1 cellular context compared by ENCODE assay signal in genomic region chr15:49169880-49170597, GRCh38.
A peak's percentile ranks its signal among the peaks of the same experiment; 100 is the strongest.
TF ChIP-seq lines count a peak whose summit lies in the region.

Gene GALK2, plus strand, starts transcription at chr15:49170247. Its CDS starts 76 bp downstream, at chr15:49170323.

TF ChIP-seq in HepG2, 621 proteins besides CTCF, POLR2A, EP300 and RAD21 (continued from another document and continues in another):
- TF ChIP-seq ZNF512 (CRISPR knock-in tag; IDR thresholded peaks at IDR 0.05) (0 out of 2 replicates have a peak, but pooled peaks have one; percentile 55), ELF1 (CRISPR knock-in tag; IDR thresholded peaks at IDR 0.05) (peak; percentile 75), ZNF281 (CRISPR knock-in tag; IDR thresholded peaks at IDR 0.05; ENCODE audit: borderline replicate concordance) (no peak), ZNF260 (CRISPR knock-in tag; IDR thresholded peaks at IDR 0.05; ENCODE audit: borderline replicate concordance, low read depth) (no peak), MNT (IDR thresholded peaks at IDR 0.05) (peak; percentile 48), KDM2A (CRISPR knock-in tag; IDR thresholded peaks at IDR 0.05; ENCODE audit: borderline replicate concordance, low read depth) (peak; percentile 48; the same call in 1 of the 2 replicates), NFE2L1 (CRISPR knock-in tag; IDR thresholded peaks at IDR 0.05; ENCODE audit: borderline replicate concordance) (no peak), ZFAT (CRISPR knock-in tag; conservative IDR thresholded peaks at IDR 0.05) (no peak), REL (CRISPR knock-in tag; conservative IDR thresholded peaks at IDR 0.05) (no peak), HCFC1 (IDR thresholded peaks at IDR 0.05; ENCODE audit: low read depth, low read length) (no peak; the same call in 1 of the 2 replicates), MBNL3 (CRISPR knock-in tag; conservative IDR thresholded peaks at IDR 0.05) (no peak), CEBPB (IDR thresholded peaks at IDR 0.05; ENCODE audit: borderline replicate concordance, low read depth, low read length) (no peak), ZNF558 (CRISPR knock-in tag; IDR thresholded peaks at IDR 0.05; ENCODE audit: borderline replicate concordance) (0 out of 2 replicates have a peak, but pooled peaks have one; percentile 70), ZNF251 (CRISPR knock-in tag; IDR thresholded peaks at IDR 0.05) (no peak), SIN3A (IDR thresholded peaks at IDR 0.05; ENCODE audit: borderline replicate concordance, low read depth, low read length) (peak; percentile 52; the same call in 1 of the 2 replicates), SSRP1 (CRISPR knock-in tag; IDR thresholded peaks at IDR 0.05) (no peak), SAFB2 (CRISPR knock-in tag; IDR thresholded peaks at IDR 0.05; ENCODE audit: borderline replicate concordance, low read depth) (no peak), PHF5A (CRISPR knock-in tag; IDR thresholded peaks at IDR 0.05; ENCODE audit: low read depth, unreplicated experiment) (no peak), PREB (CRISPR knock-in tag; IDR thresholded peaks at IDR 0.05) (no peak), PLRG1 (conservative IDR thresholded peaks at IDR 0.05) (no peak), ZNF138 (CRISPR knock-in tag; IDR thresholded peaks at IDR 0.05; ENCODE audit: low read depth) (no peak), DR1 (CRISPR knock-in tag; IDR thresholded peaks at IDR 0.05) (0 out of 2 replicates have a peak, but pooled peaks have one; percentile 63), USF2 (IDR thresholded peaks at IDR 0.05; ENCODE audit: low read depth, low read length) (no peak), USF2 (CRISPR knock-in tag; IDR thresholded peaks at IDR 0.05; ENCODE audit: borderline replicate concordance) (no peak), POLR2AphosphoS2 (IDR thresholded peaks at IDR 0.05; ENCODE audit: low read depth, low read length) (no peak), PAF1 (CRISPR knock-in tag; IDR thresholded peaks at IDR 0.05) (no peak), ELK4 (CRISPR knock-in tag; IDR thresholded peaks at IDR 0.05; ENCODE audit: borderline replicate concordance) (no peak), XRCC5 (optimal IDR thresholded peaks at IDR 0.05; ENCODE audit: low read length) (no peak), SRF (IDR thresholded peaks at IDR 0.05; ENCODE audit: low read depth, low read length) (no peak), ZNF280B (CRISPR knock-in tag; IDR thresholded peaks at IDR 0.05; ENCODE audit: borderline replicate concordance) (peak; percentile 96), HOXD1 (CRISPR knock-in tag; IDR thresholded peaks at IDR 0.05) (no peak), ZNF17 (CRISPR knock-in tag; IDR thresholded peaks at IDR 0.05) (no peak), NONO (IDR thresholded peaks at IDR 0.05) (no peak), NONO (CRISPR knock-in tag; conservative IDR thresholded peaks at IDR 0.05) (peak; percentile 37; the same call in 1 of the 2 replicates), GTF3A (CRISPR knock-in tag; conservative IDR thresholded peaks at IDR 0.05) (no peak), ZNF549 (CRISPR knock-in tag; IDR thresholded peaks at IDR 0.05) (no peak), HMG20B (CRISPR knock-in tag; conservative IDR thresholded peaks at IDR 0.05) (no peak), PCBP2 (optimal IDR thresholded peaks at IDR 0.05; ENCODE audit: low read depth, low read length, poor library complexity, severe bottlenecking) (no peak), SNRNP70 (IDR thresholded peaks at IDR 0.05; ENCODE audit: low read depth, low read length) (no peak), ZNF547 (CRISPR knock-in tag; IDR thresholded peaks at IDR 0.05) (0 out of 2 replicates have a peak, but pooled peaks have one; percentile 19), NBN (conservative IDR thresholded peaks at IDR 0.05) (no peak), ZNF850 (CRISPR knock-in tag; conservative IDR thresholded peaks at IDR 0.05) (no peak), TBP (CRISPR knock-in tag; IDR thresholded peaks at IDR 0.05) (no peak), HNRNPH1 (optimal IDR thresholded peaks at IDR 0.05; ENCODE audit: low read depth, low read length) (no peak), ZMAT3 (CRISPR knock-in tag; conservative IDR thresholded peaks at IDR 0.05) (peak; percentile 87), IRF2 (CRISPR knock-in tag; IDR thresholded peaks at IDR 0.05) (peak; percentile 63), ZNF607 (CRISPR knock-in tag; IDR thresholded peaks at IDR 0.05; ENCODE audit: borderline replicate concordance) (peak; percentile 82; the same call in 1 of the 2 replicates), AHDC1 (CRISPR knock-in tag; IDR thresholded peaks at IDR 0.05; ENCODE audit: borderline replicate concordance) (0 out of 2 replicates have a peak, but pooled peaks have one; percentile 36)
